Comparison of ENCODE assay signal across 26 cellular contexts in genomic region chr3:18185624-18186023, GRCh38.
"Had no signal": no experiment of that assay in that cellular context is flagged by ENCODE, and none has a peak within 500 bp of the region (broad histone marks: within the 10 kb centered on the region; RNA-seq: fewer than 3 reads in every experiment).

No MANE protein-coding gene starts in this region.

- DNase-seq: hippocampal formation; kidney glomerular epithelial cell; left colon; left lung; midbrain; mucosa of descending colon; naive thymus-derived CD4-positive, alpha-beta T cell; ovary; stimulated activated CD4-positive, alpha-beta T cell treated with anti-CD3 and anti-CD28 coated beads, Interleukin-12 subunit alpha, Interleukin-12 subunit beta, amount 100 ng/mL, for 4 hours; stimulated activated CD4-positive, alpha-beta T cell treated with anti-CD3 and anti-CD28 coated beads, Interleukin-15, amount 100 ng/mL, for 24 hours; stimulated activated CD4-positive, alpha-beta T cell treated with anti-CD3 and anti-CD28 coated beads, Interleukin-2, amount 100 ng/mL, for 24 hours; stimulated activated CD4-positive, alpha-beta T cell treated with anti-CD3 and anti-CD28 coated beads, Interleukin-4, amount 100 ng/mL, for 1 hour; stimulated activated naive B cell treated with anti-CD40 and anti-IgM and Interleukin-4, amounts not matched to agents 10 μg/mL and 1 μg/mL and 100 μg/mL, for 72 hours; stimulated activated naive CD8-positive, alpha-beta T cell treated with anti-CD3 and anti-CD28 coated beads, Interleukin-15, Interleukin-2, amounts not matched to agents 100 U/mL and 50 U/mL, for 24 hours; stomach; testis; thyroid gland; transverse colon; upper lobe of left lung had no signal

- H3K27ac ChIP-seq: left lung, ovary, right atrium auricular region, skin epidermis, stomach, testis, thyroid gland, transverse colon, upper lobe of left lung, vagina had no signal

- H3K4me1 ChIP-seq: left lung, right atrium auricular region, stomach, testis, thyroid gland, transverse colon, upper lobe of left lung, vagina had no signal

- H3K36me3 ChIP-seq: left lung, ovary, right atrium auricular region, stomach, thyroid gland, transverse colon, upper lobe of left lung, vagina had no signal

- ATAC-seq: left colon; left lung; mucosa of descending colon; naive thymus-derived CD4-positive, alpha-beta T cell; natural killer cell treated with Interleukin-12 subunit alpha and Interleukin-12 subunit beta and Interleukin-15 and Interleukin-18, amount 100 ng/mL, for 72 hours; sciatic nerve; stimulated activated naive B cell treated with anti-CD40 and anti-IgM and Interleukin-4, amounts not matched to agents 10 μg/mL and 1 μg/mL and 100 μg/mL, for 72 hours; stimulated activated naive CD8-positive, alpha-beta T cell treated with anti-CD3 and anti-CD28 coated beads, Interleukin-15, Interleukin-2, amounts not matched to agents 100 U/mL and 50 U/mL, for 24 hours had no signal

- H3K27me3 ChIP-seq: left lung, ovary, right atrium auricular region, stomach, testis, thyroid gland, transverse colon, upper lobe of left lung, vagina had no signal

- H3K9me3 ChIP-seq: left lung, mucosa of descending colon, ovary, right atrium auricular region, stomach, testis, thyroid gland, transverse colon, upper lobe of left lung, vagina had no signal

- FAIRE-seq: keratinocyte had no signal

- H3K4me3 ChIP-seq: left lung, lung, mucosa of descending colon, ovary, right atrium auricular region, skin epidermis, stomach, testis, thyroid gland, transverse colon, upper lobe of left lung, vagina had no signal
